Comparison of ENCODE assay signal across 9 cellular contexts in genomic region chr2:110858135-110858737, GRCh38.
A peak's percentile ranks its signal among the peaks of the same experiment; 100 is the strongest.
DNase-seq lines count a peak whose midpoint lies in the region; ATAC-seq, FAIRE-seq and TF ChIP-seq lines count a peak whose summit lies in the region.
"Had no signal": no experiment of that assay in that cellular context is flagged by ENCODE, and none has a peak within 500 bp of the region (broad histone marks: within the 10 kb centered on the region; RNA-seq: fewer than 3 reads in every experiment).

No MANE protein-coding gene starts in this region.

- H3K9me3 ChIP-seq in thymus (ENCODE audit: control insufficient read depth), result no peaks in the 10 kb centered on the region

- peaks cover 36% of the 10 kb centered on the region for H3K4me1 ChIP-seq in thymus (ENCODE audit: control insufficient read depth, insufficient read depth, low read length)

- TF ChIP-seq POLR2A in H54 (IDR thresholded peaks at IDR 0.05; ENCODE audit: low read depth, low read length), result no peak

- FAIRE-seq in H54 (lab: Jason Lieb, UNC) (no peak), D721Med (lab: Jason Lieb, UNC) (no peak)

- peaks cover 5% of the 10 kb centered on the region for H3K36me3 Mint-ChIP-seq in activated CD4-positive, alpha-beta T cell treated with anti-CD3 and anti-CD28 coated beads, Interleukin-2, amount 10 ng/mL, durations not matched to agents 24 days and 14 days (ENCODE audit: low read depth)

- H3K9me3 Mint-ChIP-seq in activated CD4-positive, alpha-beta T cell treated with anti-CD3 and anti-CD28 coated beads, Interleukin-2, amount 10 ng/mL, durations not matched to agents 24 days and 14 days, result peaks cover 4% of the 10 kb centered on the region

- peak overlapping the region; percentile 86 for H3K4me3 Mint-ChIP-seq in activated CD4-positive, alpha-beta T cell treated with anti-CD3 and anti-CD28 coated beads, Interleukin-2, amount 10 ng/mL, durations not matched to agents 24 days and 14 days

- WGBS in thymus, result 8% methylated on average over 13 of the region's 13 CpGs

- H3K27ac Mint-ChIP-seq in activated CD4-positive, alpha-beta T cell treated with anti-CD3 and anti-CD28 coated beads, Interleukin-2, amount 10 ng/mL, durations not matched to agents 24 days and 14 days, result peak overlapping the region; percentile 84

- peak overlapping the region; percentile 88 for H3K27ac ChIP-seq in thymus (ENCODE audit: low read depth)

- DNase-seq in activated CD4-positive, alpha-beta T cell treated with anti-CD3 and anti-CD28 coated beads, Interleukin-2, amount 10 ng/mL, durations not matched to agents 24 days and 14 days, result peak; percentile 92
- DNase-seq in hypothalamus (lab: John Stamatoyannopoulos, UW) (peak in 30 of 51 donors; percentile 3 to 78 (median 35)), H54 (ENCODE audit: insufficient read length, low spot score) (no peak), D721Med (ENCODE audit: insufficient read length, low spot score) (no peak), amniotic stem cell (lab: John Stamatoyannopoulos, UW) (no peak)

- no peaks in the 10 kb centered on the region for H3K36me3 ChIP-seq in thymus (ENCODE audit: control insufficient read depth, insufficient read depth)

- ATAC-seq in GM19372 (IDR thresholded peaks at IDR 0.05; ENCODE audit: low read depth, unreplicated experiment) (peak; percentile 77), HG03196 (IDR thresholded peaks at IDR 0.05; ENCODE audit: unreplicated experiment) (peak; percentile 84)
- ATAC-seq: Panc1 had no signal

- intact Hi-C loops in activated CD4-positive, alpha-beta T cell treated with anti-CD3 and anti-CD28 coated beads, Interleukin-2, amount 10 ng/mL, durations not matched to agents 24 days and 14 days (cut with micrococcal nuclease), result loop anchor here (1.0 to 10.0 kb wide), 4 partner anchors 8 to 847 kb away; partner anchors contain the start of gene BUB1

- peaks cover 37% of the 10 kb centered on the region for H3K27me3 Mint-ChIP-seq in activated CD4-positive, alpha-beta T cell treated with anti-CD3 and anti-CD28 coated beads, Interleukin-2, amount 10 ng/mL, durations not matched to agents 24 days and 14 days

- peak overlapping the region; percentile 32 for H3K4me3 ChIP-seq in thymus (ENCODE audit: low read length)

- no peak for TF ChIP-seq CTCF in D721Med (IDR thresholded peaks at IDR 0.05; ENCODE audit: insufficient read depth, missing control alignments)

- peaks cover 54% of the 10 kb centered on the region for H3K4me1 Mint-ChIP-seq in activated CD4-positive, alpha-beta T cell treated with anti-CD3 and anti-CD28 coated beads, Interleukin-2, amount 10 ng/mL, durations not matched to agents 24 days and 14 days

- no peaks in the 10 kb centered on the region for H3K27me3 ChIP-seq in thymus (ENCODE audit: control insufficient read depth, insufficient read depth)

Comparison
In these comparisons a context has a peak if more than half of its experiments do, and no peak if none do; other contexts are left out.
1. DNase-seq: peak in activated CD4-positive, alpha-beta T cell treated with anti-CD3 and anti-CD28 coated beads, Interleukin-2, amount 10 ng/mL, durations not matched to agents 24 days and 14 days (single experiment) and hypothalamus (30 of 51); none in H54 (single experiment), D721Med (single experiment) and amniotic stem cell (single experiment).